8 cellular contexts compared by ENCODE assay signal in genomic region chr7:92833024-92833765, GRCh38. TPM values are rescaled to one million over a fixed set of nuclear protein-coding genes. Genes with fewer than 3 reads are reported as not detected.
A peak's percentile ranks its signal among the peaks of the same experiment; 100 is the strongest.
DNase-seq lines count a peak whose midpoint lies in the region; ATAC-seq, FAIRE-seq and TF ChIP-seq lines count a peak whose summit lies in the region.

No MANE protein-coding gene starts in this region.

- H3K27me3 ChIP-seq in HAP-1 (ENCODE audit: low read depth): peaks cover 14% of the 10 kb centered on the region
- H3K27me3 ChIP-seq in MG63: no peaks in the 10 kb centered on the region
- H3K27me3 ChIP-seq in heart right ventricle: no peaks in the 10 kb centered on the region

- H3K4me3 Mint-ChIP-seq in activated naive CD8-positive, alpha-beta T cell treated with anti-CD3 and anti-CD28 coated beads, Interleukin-2, amount 10 ng/mL, durations not matched to agents 7 days and 5 days: peak overlapping the region; percentile 98
- peak overlapping the region; percentile 97 for H3K4me3 Mint-ChIP-seq in progenitor cell of endocrine pancreas (ENCODE audit: low read depth)

- H3K4me3 ChIP-seq in HAP-1 (peak overlapping the region; percentile 61), MG63 (peak overlapping the region; percentile 74), heart right ventricle (peak overlapping the region; percentile 71 to 95 (median 88))

- ATAC-seq in activated naive CD8-positive, alpha-beta T cell treated with anti-CD3 and anti-CD28 coated beads, Interleukin-2, amount 10 ng/mL, durations not matched to agents 7 days and 5 days (ENCODE audit: low read depth): peak; percentile 70
- ATAC-seq in heart right ventricle: peak; percentile 73 to 91 (median 80)

- peaks cover 39% of the 10 kb centered on the region for H3K4me1 Mint-ChIP-seq in activated naive CD8-positive, alpha-beta T cell treated with anti-CD3 and anti-CD28 coated beads, Interleukin-2, amount 10 ng/mL, durations not matched to agents 7 days and 5 days
- H3K4me1 Mint-ChIP-seq in progenitor cell of endocrine pancreas (ENCODE audit: low read depth): peaks cover 30% of the 10 kb centered on the region

- no peaks in the 10 kb centered on the region for H3K9me3 Mint-ChIP-seq in activated naive CD8-positive, alpha-beta T cell treated with anti-CD3 and anti-CD28 coated beads, Interleukin-2, amount 10 ng/mL, durations not matched to agents 7 days and 5 days
- H3K9me3 Mint-ChIP-seq in progenitor cell of endocrine pancreas (ENCODE audit: low read depth): no peaks in the 10 kb centered on the region

- POLR2A ChIA-PET in activated naive CD8-positive, alpha-beta T cell treated with anti-CD3 and anti-CD28 coated beads, Interleukin-2, amount 10 ng/mL, durations not matched to agents 7 days and 5 days (lab: Charles Lee): interaction anchor here (0.6 to 2.8 kb wide), 20 partner anchors 12 to 221 kb away, joined by 3 to 30 read pairs (median 4); no protein-coding TSS in a partner anchor

- DNase-seq in GM04504 (ENCODE audit: low read depth) (peak; percentile 64), HAP-1 (ENCODE audit: low spot score in 2 of 2) (peak; percentile 67 to 89), MG63 (peak; percentile 75), SKM-1 treated with dmso at 0.1 percent for 144 hours (lab: John Stamatoyannopoulos, UW; ENCODE audit: unreplicated experiment) (peak; percentile 69), heart right ventricle (peak; percentile 85 to 87), progenitor cell of endocrine pancreas (ENCODE audit: low spot score, unreplicated experiment) (peak; percentile 77), urothelium cell line (ENCODE audit: low spot score) (peak; percentile 91)
- peak; percentile 93 for DNase-seq in activated naive CD8-positive, alpha-beta T cell treated with anti-CD3 and anti-CD28 coated beads, Interleukin-2, amount 10 ng/mL, durations not matched to agents 7 days and 5 days

- H3K4me1 ChIP-seq in HAP-1 (peaks cover 38% of the 10 kb centered on the region), heart right ventricle (peaks cover 0 to 51% (median 47%) of the 10 kb centered on the region in 9 donors)

- intact Hi-C loops in heart right ventricle (cut with DNase I): loop anchor here (1.0 to 10.0 kb wide), 13 partner anchors 48 to 212 kb away; no protein-coding TSS in a partner anchor

- FAIRE-seq in urothelium cell line (lab: Jason Lieb, UNC): peak; percentile 65

- peak overlapping the region; percentile 96 for H3K27ac Mint-ChIP-seq in activated naive CD8-positive, alpha-beta T cell treated with anti-CD3 and anti-CD28 coated beads, Interleukin-2, amount 10 ng/mL, durations not matched to agents 7 days and 5 days
- H3K27ac Mint-ChIP-seq in progenitor cell of endocrine pancreas: peak overlapping the region; percentile 96

- peak; percentile 74 to 90 (median 89) for TF ChIP-seq CTCF in heart right ventricle (IDR thresholded peaks at IDR 0.05)
- peak; percentile 87 for TF ChIP-seq CTCF in progenitor cell of endocrine pancreas (IDR thresholded peaks at IDR 0.05; ENCODE audit: unreplicated experiment)

- H3K27ac ChIP-seq in heart right ventricle: peak overlapping the region; percentile 86 to 98 (median 92)

- H3K36me3 ChIP-seq in HAP-1 (replicated peaks) (no peaks in the 10 kb centered on the region; the same call in 1 of the 2 replicates), MG63 (peaks cover 42% of the 10 kb centered on the region), heart right ventricle (no peaks in the 10 kb centered on the region)

- no peaks in the 10 kb centered on the region for H3K9me3 ChIP-seq in HAP-1
- no peaks in the 10 kb centered on the region for H3K9me3 ChIP-seq in MG63
- H3K9me3 ChIP-seq in heart right ventricle: no peaks in the 10 kb centered on the region

- WGBS in heart right ventricle, 2 donors: 0% methylated on average over 81 to 83 of the region's 83 CpGs

- in situ Hi-C loops in HAP-1 (cut with MboI; ENCODE audit: low sequenced_read_pairs): loop anchor here (5.0 to 10.0 kb wide), 2 partner anchors 136 to 208 kb away; no protein-coding TSS in a partner anchor

- H3K36me3 Mint-ChIP-seq in activated naive CD8-positive, alpha-beta T cell treated with anti-CD3 and anti-CD28 coated beads, Interleukin-2, amount 10 ng/mL, durations not matched to agents 7 days and 5 days: peaks cover 34% of the 10 kb centered on the region
- H3K36me3 Mint-ChIP-seq in progenitor cell of endocrine pancreas (ENCODE audit: insufficient read depth): peaks cover 1% of the 10 kb centered on the region

- H3K27me3 Mint-ChIP-seq in activated naive CD8-positive, alpha-beta T cell treated with anti-CD3 and anti-CD28 coated beads, Interleukin-2, amount 10 ng/mL, durations not matched to agents 7 days and 5 days: peaks cover 11% of the 10 kb centered on the region
- H3K27me3 Mint-ChIP-seq in progenitor cell of endocrine pancreas: peaks cover 17% of the 10 kb centered on the region

RNA-seq across cellular contexts. Expression of gene CDK6, which starts 3.2 kb away (rescaled TPM):
- 30.7 and 38.1 TPM in 2 replicates for total RNA-seq in MG63 (2014; rRNA removed; shearing (Covaris generic); ENCODE audit: low replicate concordance)
- total RNA-seq in activated naive CD8-positive, alpha-beta T cell treated with anti-CD3 and anti-CD28 coated beads, Interleukin-2, amount 10 ng/mL, durations not matched to agents 7 days and 5 days: 10 to 100 TPM; 98.6 to 99.8 TPM
- total RNA-seq in heart right ventricle (10 to 100 TPM; 12.9 to 31.5 (median 16.8) TPM), progenitor cell of endocrine pancreas (23.3 and 29.1 TPM in 2 replicates)
- 1 to 10 TPM; 2.6 to 3.0 TPM for polyA plus RNA-seq in heart right ventricle

Comparison
In these comparisons a context has a peak if more than half of its experiments do, and no peak if none do; other contexts are left out.
1. Peak in every context shown above with its lines: DNase-seq, ATAC-seq, H3K4me3 ChIP-seq and H3K27ac ChIP-seq.